ENCODE assay signal across 8 cellular contexts in the genomic region with DNA sequence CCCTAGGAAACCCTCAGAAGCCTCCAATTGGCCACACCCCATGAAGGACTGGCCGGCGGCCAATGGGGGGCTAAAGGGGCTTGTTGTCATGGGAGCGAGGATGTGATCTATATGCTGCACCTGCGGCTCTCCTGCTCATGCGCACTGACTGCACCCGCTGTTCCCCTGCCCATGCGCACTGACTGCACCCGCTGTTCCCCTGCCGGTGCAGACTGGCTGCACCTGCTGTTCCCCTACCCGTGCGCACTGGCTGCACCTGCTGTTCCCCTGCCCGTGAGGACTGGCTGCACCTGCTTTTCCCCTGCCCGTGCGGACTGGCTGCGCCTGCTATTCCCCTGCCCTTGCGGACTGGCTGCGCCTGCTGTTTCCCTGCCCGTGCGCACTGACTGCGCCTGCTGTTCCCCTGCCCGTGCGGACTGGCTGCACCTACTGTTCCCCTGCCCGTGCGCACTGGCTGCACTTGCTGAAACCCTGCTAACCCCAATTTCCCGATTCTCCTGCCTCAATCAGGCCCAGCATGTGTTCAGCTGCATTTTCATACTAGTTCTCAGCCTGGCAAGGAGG. TPM values are rescaled to one million over a fixed set of nuclear protein-coding genes. Genes with fewer than 3 reads are reported as not detected.
DNase-seq lines count a peak whose midpoint lies in the region; ATAC-seq and TF ChIP-seq lines count a peak whose summit lies in the region.

No MANE protein-coding gene starts in this region.

- H3K27me3 Mint-ChIP-seq in activated CD4-positive, alpha-beta T cell treated with anti-CD3 and anti-CD28 coated beads, Interleukin-2, amount 10 ng/mL, durations not matched to agents 7 days and 5 days = peaks cover 16% of the 10 kb centered on the region
- H3K27me3 Mint-ChIP-seq in neural progenitor cell (ENCODE audit: insufficient read depth, low read depth) (peaks cover 5% of the 10 kb centered on the region), type B pancreatic cell (peaks cover 35% of the 10 kb centered on the region)

- intact Hi-C loops in aorta (cut with DNase I) = no loop called here

- H3K36me3 ChIP-seq in ectodermal cell (ENCODE audit: control insufficient read depth, insufficient read depth, low read length) = no peaks in the 10 kb centered on the region
- H3K36me3 ChIP-seq in neural progenitor cell = no peaks in the 10 kb centered on the region
- no peaks in the 10 kb centered on the region for H3K36me3 ChIP-seq in aorta (ENCODE audit: control insufficient read depth in 1 of 2, insufficient read depth in 2 of 2, low read length in 1 of 2)

- peak overlapping the region; percentile 94 for H2AFZ ChIP-seq in neural progenitor cell (replicated peaks)

- H3K9me3 ChIP-seq in ectodermal cell (ENCODE audit: control insufficient read depth, low read length) (peaks cover 4% of the 10 kb centered on the region), neural progenitor cell (ENCODE audit: low read depth) (no peaks in the 10 kb centered on the region), aorta (ENCODE audit: control insufficient read depth, low read length) (peaks cover 2% of the 10 kb centered on the region)

- peaks cover 11% of the 10 kb centered on the region for H3K4me1 Mint-ChIP-seq in activated CD4-positive, alpha-beta T cell treated with anti-CD3 and anti-CD28 coated beads, Interleukin-2, amount 10 ng/mL, durations not matched to agents 7 days and 5 days
- peaks cover 24% of the 10 kb centered on the region for H3K4me1 Mint-ChIP-seq in neural progenitor cell
- H3K4me1 Mint-ChIP-seq in type B pancreatic cell (ENCODE audit: unreplicated experiment) = peaks cover 7% of the 10 kb centered on the region

- WGBS in ectodermal cell, 2 experiments = 15% methylated on average over 25 of the region's 25 CpGs
- WGBS in aorta, 2 donors = 6% methylated on average over 21 to 25 of the region's 25 CpGs

- no peak overlapping the region for H3K27ac Mint-ChIP-seq in activated CD4-positive, alpha-beta T cell treated with anti-CD3 and anti-CD28 coated beads, Interleukin-2, amount 10 ng/mL, durations not matched to agents 7 days and 5 days
- H3K27ac Mint-ChIP-seq in neural progenitor cell (no peak overlapping the region), type B pancreatic cell (no peak overlapping the region)

- H3K27ac ChIP-seq in ectodermal cell (ENCODE audit: insufficient read depth, low read depth, low read length, poor library complexity, severe bottlenecking) = no peak overlapping the region
- no peak overlapping the region for H3K27ac ChIP-seq in neural progenitor cell
- H3K27ac ChIP-seq in aorta (ENCODE audit: low read depth in 1 of 2, low read length in 2 of 2) = no peak overlapping the region

- no peaks in the 10 kb centered on the region for H4K20me1 ChIP-seq in neural progenitor cell (ENCODE audit: low read depth)

- peak overlapping the region; percentile 76 for H3K4me2 ChIP-seq in neural progenitor cell

- no peak for TF ChIP-seq CTCF in neural progenitor cell (IDR thresholded peaks at IDR 0.05)
- no peak for TF ChIP-seq CTCF in type B pancreatic cell (conservative IDR thresholded peaks at IDR 0.05)

- no peaks in the 10 kb centered on the region for H3K79me2 ChIP-seq in neural progenitor cell (ENCODE audit: low read depth)

- H3K4me3 ChIP-seq in ectodermal cell (ENCODE audit: insufficient read depth, low read depth, low read length) = peak overlapping the region; percentile 44
- peak overlapping the region; percentile 53 for H3K4me3 ChIP-seq in neural progenitor cell
- no peak overlapping the region for H3K4me3 ChIP-seq in aorta (ENCODE audit: low read length in 2 of 2)

- DNase-seq in NCI-H2107 (lab: John Stamatoyannopoulos, UW) (peak; percentile 100), neural progenitor cell (ENCODE audit: low spot score) (peak; percentile 97), type B pancreatic cell (ENCODE audit: extremely low spot score, unreplicated experiment) (no peak), aorta (no peak)
- DNase-seq in activated CD4-positive, alpha-beta T cell treated with anti-CD3 and anti-CD28 coated beads, Interleukin-2, amount 10 ng/mL, durations not matched to agents 7 days and 5 days = peak; percentile 71

- no peak overlapping the region for H3K9ac ChIP-seq in neural progenitor cell

- peaks cover 4% of the 10 kb centered on the region for H3K9me3 Mint-ChIP-seq in activated CD4-positive, alpha-beta T cell treated with anti-CD3 and anti-CD28 coated beads, Interleukin-2, amount 10 ng/mL, durations not matched to agents 7 days and 5 days
- H3K9me3 Mint-ChIP-seq in neural progenitor cell (peaks cover 2% of the 10 kb centered on the region), type B pancreatic cell (peaks cover 6% of the 10 kb centered on the region)

- H3K4me1 ChIP-seq in ectodermal cell (ENCODE audit: control insufficient read depth, insufficient read depth, low read length) (peaks cover 11% of the 10 kb centered on the region), neural progenitor cell (peaks cover 23% of the 10 kb centered on the region), aorta (ENCODE audit: control insufficient read depth in 1 of 2, insufficient read depth in 2 of 2, low read length in 2 of 2) (no peaks in the 10 kb centered on the region)

- peaks cover 25% of the 10 kb centered on the region for H3F3A ChIP-seq in neural progenitor cell (ENCODE audit: low read depth)

- H3K4me3 Mint-ChIP-seq in activated CD4-positive, alpha-beta T cell treated with anti-CD3 and anti-CD28 coated beads, Interleukin-2, amount 10 ng/mL, durations not matched to agents 7 days and 5 days = peak overlapping the region; percentile 70
- peak overlapping the region; percentile 84 for H3K4me3 Mint-ChIP-seq in neural progenitor cell
- H3K4me3 Mint-ChIP-seq in type B pancreatic cell = peak overlapping the region; percentile 82

- no peaks in the 10 kb centered on the region for H3K36me3 Mint-ChIP-seq in activated CD4-positive, alpha-beta T cell treated with anti-CD3 and anti-CD28 coated beads, Interleukin-2, amount 10 ng/mL, durations not matched to agents 7 days and 5 days (ENCODE audit: low read depth)
- H3K36me3 Mint-ChIP-seq in neural progenitor cell (no peaks in the 10 kb centered on the region), type B pancreatic cell (no peaks in the 10 kb centered on the region)

- peak; percentile 64 for ATAC-seq in GM18861 (IDR thresholded peaks at IDR 0.05; ENCODE audit: unreplicated experiment)
- ATAC-seq in HG03025 (IDR thresholded peaks at IDR 0.05; ENCODE audit: low FRiP score, unreplicated experiment) = peak; percentile 89
- no peak for ATAC-seq in aorta (ENCODE audit: low FRiP score)

- POLR2A ChIA-PET in activated CD4-positive, alpha-beta T cell treated with anti-CD3 and anti-CD28 coated beads, Interleukin-2, amount 10 ng/mL, durations not matched to agents 7 days and 5 days (lab: Charles Lee) = no interaction called here

- CTCF ChIA-PET in activated CD4-positive, alpha-beta T cell treated with anti-CD3 and anti-CD28 coated beads, Interleukin-2, amount 10 ng/mL, durations not matched to agents 7 days and 5 days (lab: Charles Lee) = interaction anchor here (0.6 to 1.2 kb wide), 2 partner anchors 65 to 266 kb away, joined by 3 read pairs; no protein-coding TSS in a partner anchor

- peaks cover 19% of the 10 kb centered on the region for H3K27me3 ChIP-seq in ectodermal cell (ENCODE audit: control insufficient read depth, insufficient read depth, low read length, poor library complexity, severe bottlenecking)
- H3K27me3 ChIP-seq in neural progenitor cell = peaks cover 23% of the 10 kb centered on the region
- H3K27me3 ChIP-seq in aorta (ENCODE audit: control insufficient read depth in 1 of 2, insufficient read depth in 2 of 2, low read length in 1 of 2) = no peaks in the 10 kb centered on the region

RNA-seq across cellular contexts. Expression of a gene that starts 16.8 kb away (rescaled TPM):
- 10 to 100 TPM; 24.0 to 25.1 TPM for total RNA-seq in activated CD4-positive, alpha-beta T cell treated with anti-CD3 and anti-CD28 coated beads, Interleukin-2, amount 10 ng/mL, durations not matched to agents 7 days and 5 days
- 13.6 TPM for polyA plus RNA-seq in ectodermal cell (2013, experiment 1 of 4)
- polyA plus RNA-seq in ectodermal cell (2013, experiment 2 of 4) = 14.9 TPM
- 10.7 TPM for polyA plus RNA-seq in ectodermal cell (2013, experiment 3 of 4)
- 12.2 TPM for polyA plus RNA-seq in ectodermal cell (2013, experiment 4 of 4)
- 29.9 and 34.9 TPM in 2 replicates for total RNA-seq in neural progenitor cell (ENCODE audit: low replicate concordance)
- total RNA-seq in type B pancreatic cell (ENCODE audit: low replicate concordance) = 40.9 and 58.1 TPM in 2 replicates
- total RNA-seq in aorta = 10 to 100 TPM; 16.8 to 20.8 TPM
- 10 to 100 TPM in 1 of 2 donors, 1 to 10 TPM in 1; 8.5 to 59.4 TPM for polyA plus RNA-seq in aorta

RNA-seq across cellular contexts. Expression of a gene that starts 46.4 kb away (rescaled TPM):
- total RNA-seq in activated CD4-positive, alpha-beta T cell treated with anti-CD3 and anti-CD28 coated beads, Interleukin-2, amount 10 ng/mL, durations not matched to agents 7 days and 5 days = 10 to 100 TPM; 16.3 to 23.2 TPM
- polyA plus RNA-seq in ectodermal cell (2013, experiment 1 of 4) = 0.46 TPM
- polyA plus RNA-seq in ectodermal cell (2013, experiment 2 of 4) = 0.34 TPM
- polyA plus RNA-seq in ectodermal cell (2013, experiment 3 of 4) = 0.27 TPM
- 0.53 TPM for polyA plus RNA-seq in ectodermal cell (2013, experiment 4 of 4)
- total RNA-seq in neural progenitor cell (ENCODE audit: low replicate concordance) = 0.68 TPM in 1 of 2 replicates, not detected in the other
- total RNA-seq in type B pancreatic cell (ENCODE audit: low replicate concordance) = 6.9 and 22.1 TPM in 2 replicates
- under 1 TPM; 0.23 to 0.27 TPM for total RNA-seq in aorta
- under 1 TPM; 0.23 to 0.50 TPM for polyA plus RNA-seq in aorta

Comparison
In these comparisons a context has a peak if more than half of its experiments do, and no peak if none do; other contexts are left out.
1. DNase-seq: peak in NCI-H2107 (single experiment), activated CD4-positive, alpha-beta T cell treated with anti-CD3 and anti-CD28 coated beads, Interleukin-2, amount 10 ng/mL, durations not matched to agents 7 days and 5 days (single experiment) and neural progenitor cell (single experiment); none in type B pancreatic cell (single experiment) and aorta (0 of 2).
2. H3K4me3 ChIP-seq: peak in ectodermal cell (single experiment) and neural progenitor cell (single experiment); none in aorta (0 of 2).
3. Peak in every context shown above with its lines, with median percentiles within 50 percentile points of each other: H3K4me3 Mint-ChIP-seq.